1 cellular context compared by ENCODE assay signal in genomic region chr2:26652361-26653041, GRCh38.
TF ChIP-seq lines count a peak whose summit lies in the region.

No MANE protein-coding gene starts in this region.

TF ChIP-seq in HepG2, 621 proteins besides CTCF, POLR2A, EP300 and RAD21 (continued from another document):
- TF ChIP-seq SNRNP70 (IDR thresholded peaks at IDR 0.05; ENCODE audit: low read depth, low read length) (no peak), MAFG (CRISPR knock-in tag; IDR thresholded peaks at IDR 0.05) (no peak), ZNF276 (CRISPR knock-in tag; IDR thresholded peaks at IDR 0.05; ENCODE audit: low read depth) (no peak), GATAD1 (CRISPR knock-in tag; IDR thresholded peaks at IDR 0.05) (no peak), HOMEZ (CRISPR knock-in tag; IDR thresholded peaks at IDR 0.05; ENCODE audit: low read depth) (no peak), ZNF589 (CRISPR knock-in tag; conservative IDR thresholded peaks at IDR 0.05) (no peak), CC2D1A (CRISPR knock-in tag; IDR thresholded peaks at IDR 0.05) (no peak), ZNF317 (CRISPR knock-in tag; IDR thresholded peaks at IDR 0.05) (no peak), CEBPB (IDR thresholded peaks at IDR 0.05; ENCODE audit: borderline replicate concordance, low read depth, low read length) (peak; percentile 54; the same call in 1 of the 2 replicates), SNAPC2 (CRISPR knock-in tag; IDR thresholded peaks at IDR 0.05) (no peak), SRF (IDR thresholded peaks at IDR 0.05; ENCODE audit: low read depth, low read length) (no peak), HIVEP1 (CRISPR knock-in tag; IDR thresholded peaks at IDR 0.05) (no peak), GMEB1 (CRISPR knock-in tag; IDR thresholded peaks at IDR 0.05; ENCODE audit: borderline replicate concordance) (no peak), ZNF20 (CRISPR knock-in tag; IDR thresholded peaks at IDR 0.05) (no peak), TBL1XR1 (IDR thresholded peaks at IDR 0.05; ENCODE audit: borderline replicate concordance, low read length, partially characterized antibody) (no peak), GABPB1 (CRISPR knock-in tag; IDR thresholded peaks at IDR 0.05) (peak; percentile 36; the same call in 1 of the 2 replicates), ZNF772 (CRISPR knock-in tag; IDR thresholded peaks at IDR 0.05) (no peak), ZNF496 (CRISPR knock-in tag; IDR thresholded peaks at IDR 0.05; ENCODE audit: insufficient replicate concordance) (no peak)
- TF ChIP-seq, protein P1, sequence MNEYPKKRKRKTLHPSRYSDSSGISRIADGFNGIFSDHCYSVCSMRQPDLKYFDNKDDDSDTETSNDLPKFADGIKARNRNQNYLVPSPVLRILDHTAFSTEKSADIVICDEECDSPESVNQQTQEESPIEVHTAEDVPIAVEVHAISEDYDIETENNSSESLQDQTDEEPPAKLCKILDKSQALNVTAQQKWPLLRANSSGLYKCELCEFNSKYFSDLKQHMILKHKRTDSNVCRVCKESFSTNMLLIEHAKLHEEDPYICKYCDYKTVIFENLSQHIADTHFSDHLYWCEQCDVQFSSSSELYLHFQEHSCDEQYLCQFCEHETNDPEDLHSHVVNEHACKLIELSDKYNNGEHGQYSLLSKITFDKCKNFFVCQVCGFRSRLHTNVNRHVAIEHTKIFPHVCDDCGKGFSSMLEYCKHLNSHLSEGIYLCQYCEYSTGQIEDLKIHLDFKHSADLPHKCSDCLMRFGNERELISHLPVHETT (CRISPR knock-in tag; conservative IDR thresholded peaks at IDR 0.05): no peak
